Comparison of ENCODE assay signal across 14 cellular contexts in genomic region chr11:126809514-126810289, GRCh38.
DNase-seq lines count a peak whose midpoint lies in the region; ATAC-seq and TF ChIP-seq lines count a peak whose summit lies in the region.
"Had no signal": no experiment of that assay in that cellular context is flagged by ENCODE, and none has a peak within 500 bp of the region (broad histone marks: within the 10 kb centered on the region; RNA-seq: fewer than 3 reads in every experiment).

No MANE protein-coding gene starts in this region.

- H3K36me3 Mint-ChIP-seq in HFFc6 (ENCODE audit: low read depth): peaks cover 9% of the 10 kb centered on the region; the same call in 1 of the 2 replicates
- no peaks in the 10 kb centered on the region for H3K36me3 Mint-ChIP-seq in activated T-cell treated with anti-CD3 and anti-CD28 coated beads, Interleukin-2, amount 50 U/mL, for 4 hours (ENCODE audit: insufficient read depth)
- H3K36me3 Mint-ChIP-seq: CD4-positive, alpha-beta memory T cell had no signal

- H3K27me3 Mint-ChIP-seq in HFFc6 (ENCODE audit: insufficient read depth): no peaks in the 10 kb centered on the region
- H3K27me3 Mint-ChIP-seq in activated T-cell treated with anti-CD3 and anti-CD28 coated beads, Interleukin-2, amount 50 U/mL, for 4 hours (ENCODE audit: low read depth): peaks cover 6% of the 10 kb centered on the region

- no peaks in the 10 kb centered on the region for H3K9me3 Mint-ChIP-seq in HFFc6
- H3K9me3 Mint-ChIP-seq in activated T-cell treated with anti-CD3 and anti-CD28 coated beads, Interleukin-2, amount 50 U/mL, for 4 hours: no peaks in the 10 kb centered on the region
- H3K9me3 Mint-ChIP-seq: GM23338 had no signal

- ATAC-seq in activated T-cell treated with anti-CD3 and anti-CD28 coated beads, Interleukin-2, amount 50 U/mL, for 4 hours: no peak
- ATAC-seq in HG02973 (IDR thresholded peaks at IDR 0.05; ENCODE audit: unreplicated experiment): no peak
- ATAC-seq: A549, GM23338, HepG2 had no signal

- no peaks in the 10 kb centered on the region for H3K27me3 ChIP-seq in layer of hippocampus (ENCODE audit: control insufficient read depth, insufficient read depth, low read length)

- peaks cover 34% of the 10 kb centered on the region for H3K4me1 Mint-ChIP-seq in HFFc6 (ENCODE audit: low read depth)
- no peaks in the 10 kb centered on the region for H3K4me1 Mint-ChIP-seq in activated T-cell treated with anti-CD3 and anti-CD28 coated beads, Interleukin-2, amount 50 U/mL, for 4 hours (ENCODE audit: low read depth)
- H3K4me1 Mint-ChIP-seq: CD4-positive, alpha-beta memory T cell had no signal

- no peak overlapping the region for H3K4me3 Mint-ChIP-seq in HFFc6
- H3K4me3 Mint-ChIP-seq in activated T-cell treated with anti-CD3 and anti-CD28 coated beads, Interleukin-2, amount 50 U/mL, for 4 hours: no peak overlapping the region
- H3K4me3 Mint-ChIP-seq: CD4-positive, alpha-beta memory T cell; GM23338 had no signal

- H3K27ac ChIP-seq in layer of hippocampus (ENCODE audit: low read depth, low read length) (peak overlapping the region; percentile 43), temporal lobe (ENCODE audit: low read depth, low read length) (peak overlapping the region; percentile 72)
- H3K27ac ChIP-seq: A549, C4-2B had no signal

- DNase-seq in HFFc6 (no peak), astrocyte of the hippocampus (ENCODE audit: low read depth, low spot score) (peak; percentile 34)
- no peak for DNase-seq in activated T-cell treated with anti-CD3 and anti-CD28 coated beads, Interleukin-2, amount 50 U/mL, for 4 hours
- DNase-seq: BE2C; CD4-positive, alpha-beta memory T cell; DMS79; H7 had no signal

- TF ChIP-seq CTCF in HFFc6 (IDR thresholded peaks at IDR 0.05): no peak

- H3K27ac Mint-ChIP-seq in HFFc6: peak overlapping the region; percentile 47; the same call in 1 of the 2 replicates
- H3K27ac Mint-ChIP-seq: CD4-positive, alpha-beta memory T cell; GM23338 had no signal
